In genomic region chr20:32031007-32031958, GRCh38 we compare ENCODE assay signal across 9 cellular contexts. TPM values are rescaled to one million over a fixed set of nuclear protein-coding genes. Genes with fewer than 3 reads are reported as not detected.
DNase-seq lines count a peak whose midpoint lies in the region; ATAC-seq and TF ChIP-seq lines count a peak whose summit lies in the region.
"Had no signal": no experiment of that assay in that cellular context is flagged by ENCODE, and none has a peak within 500 bp of the region (broad histone marks: within the 10 kb centered on the region; RNA-seq: fewer than 3 reads in every experiment).

No MANE protein-coding gene starts in this region.

- peak overlapping the region; percentile 31 for H3K4me3 ChIP-seq in HUES6 (ENCODE audit: low read depth, low read length)

- no peaks in the 10 kb centered on the region for H3K9me3 ChIP-seq in HUES6 (ENCODE audit: control insufficient read depth, insufficient read depth, low read depth, low read length)

- no peaks in the 10 kb centered on the region for H3K27me3 ChIP-seq in HUES6 (ENCODE audit: control insufficient read depth, insufficient read depth, low read length)

- H3K4me3 Mint-ChIP-seq in endothelial cell (ENCODE audit: unreplicated experiment), result no peak overlapping the region
- peak overlapping the region; percentile 41 for H3K4me3 Mint-ChIP-seq in mesothelial cell of epicardium

- H3K27ac ChIP-seq in HUES6 (ENCODE audit: low read depth, low read length), result no peak overlapping the region

- H3K36me3 ChIP-seq in HUES6 (ENCODE audit: control insufficient read depth, insufficient read depth, low read length), result no peaks in the 10 kb centered on the region

- TF ChIP-seq CTCF in endothelial cell (IDR thresholded peaks at IDR 0.05; ENCODE audit: unreplicated experiment) (peak; percentile 100), mesothelial cell of epicardium (IDR thresholded peaks at IDR 0.05; ENCODE audit: unreplicated experiment) (peak; percentile 100)

- H3K9ac ChIP-seq in HUES6 (ENCODE audit: low read length), result no peak overlapping the region

- peaks cover 11% of the 10 kb centered on the region for H3K4me1 Mint-ChIP-seq in endothelial cell (ENCODE audit: unreplicated experiment)
- no peaks in the 10 kb centered on the region for H3K4me1 Mint-ChIP-seq in mesothelial cell of epicardium

- H3K27ac Mint-ChIP-seq in endothelial cell (ENCODE audit: unreplicated experiment) (no peak overlapping the region), mesothelial cell of epicardium (no peak overlapping the region)

- ATAC-seq in GM19455 (IDR thresholded peaks at IDR 0.05; ENCODE audit: unreplicated experiment), result no peak

- H3K27me3 Mint-ChIP-seq in endothelial cell (ENCODE audit: unreplicated experiment) (peaks cover 5% of the 10 kb centered on the region), mesothelial cell of epicardium (ENCODE audit: low read depth) (peaks cover 71% of the 10 kb centered on the region)

- H3K4me1 ChIP-seq in HUES6 (ENCODE audit: control insufficient read depth, insufficient read depth, low read length), result peaks cover 4% of the 10 kb centered on the region; the same call in 1 of the 2 replicates

- H3K36me3 Mint-ChIP-seq in endothelial cell (ENCODE audit: low read depth, unreplicated experiment), result peaks cover 16% of the 10 kb centered on the region
- no peaks in the 10 kb centered on the region for H3K36me3 Mint-ChIP-seq in mesothelial cell of epicardium

- peak; percentile 82 for DNase-seq in COLO829 (ENCODE audit: low spot score)
- DNase-seq in NOMO-1 treated with dmso at 0.1 percent for 144 hours (lab: John Stamatoyannopoulos, UW; ENCODE audit: unreplicated experiment), result peak; percentile 35
- DNase-seq in activated CD8-positive, alpha-beta memory T cell treated with anti-CD3 and anti-CD28 coated beads for 48 hours (ENCODE audit: low read depth in 2 of 3, low spot score in 2 of 3), result peak in 2 of 3 experiments; percentile 37 to 40
- peak; percentile 83 for DNase-seq in endothelial cell (ENCODE audit: low spot score)
- peak; percentile 52 to 79 for DNase-seq in mesothelial cell of epicardium (ENCODE audit: low spot score in 2 of 2, unreplicated experiment in 2 of 2)
- peak; percentile 31 for DNase-seq in stimulated activated CD8-positive, alpha-beta memory T cell treated with anti-CD3 and anti-CD28 coated beads, Interleukin-4, amount 100 ng/mL, for 24 hours (ENCODE audit: low read depth)

- H3K9me3 Mint-ChIP-seq in endothelial cell (ENCODE audit: unreplicated experiment), result no peaks in the 10 kb centered on the region
- H3K9me3 Mint-ChIP-seq in mesothelial cell of epicardium, result no peaks in the 10 kb centered on the region

RNA-seq across cellular contexts. Expression of gene HCK, which starts 20.8 kb away (rescaled TPM):
- 0.54 TPM for total RNA-seq in endothelial cell (ENCODE audit: unreplicated experiment)
- total RNA-seq in mesothelial cell of epicardium, result not detected in 3 replicates

RNA-seq across cellular contexts. Expression of gene CCM2L, which starts 21.0 kb away (rescaled TPM):
- total RNA-seq in endothelial cell (ENCODE audit: unreplicated experiment) (27.2 TPM), mesothelial cell of epicardium (0.16 to 0.38 TPM in 2 of 3 replicates, not detected in the other)
- total RNA-seq: T-helper 1 cell treated with Interleukin-12 subunit alpha and Interleukin-12 subunit beta and Interleukin-4 antibody, amounts not matched to agents 30 ng/mL and 1 ng/mL, for 36 hours had no signal

Comparison
In these comparisons a context has a peak if more than half of its experiments do, and no peak if none do; other contexts are left out.
1. DNase-seq: peak in every context shown above with its lines; median percentile 83 in endothelial cell; 82 in COLO829; 66 in mesothelial cell of epicardium; 38 in activated CD8-positive, alpha-beta memory T cell treated with anti-CD3 and anti-CD28 coated beads for 48 hours; 35 in NOMO-1 treated with dmso at 0.1 percent for 144 hours; 31 in stimulated activated CD8-positive, alpha-beta memory T cell treated with anti-CD3 and anti-CD28 coated beads, Interleukin-4, amount 100 ng/mL, for 24 hours.
2. RNA of gene CCM2L, which starts 21.0 kb away (total RNA-seq): 27.2 TPM in endothelial cell (single experiment); 0.16 to 0.38 TPM in mesothelial cell of epicardium; every median in the first group is over 10 times any median in the second.